In genomic region chr7:2633538-2634264, GRCh38 we compare ENCODE assay signal across 8 cellular contexts. TPM values are rescaled to one million over a fixed set of nuclear protein-coding genes. Genes with fewer than 3 reads are reported as not detected.
DNase-seq lines count a peak whose midpoint lies in the region; ATAC-seq and TF ChIP-seq lines count a peak whose summit lies in the region.

No MANE protein-coding gene starts in this region.

- DNase-seq in AG04450 (ENCODE audit: low read depth, low spot score): peak; percentile 63
- DNase-seq in activated CD4-positive, alpha-beta T cell treated with anti-CD3 and anti-CD28 coated beads, Interleukin-2, amount 10 ng/mL, durations not matched to agents 7 days and 5 days: no peak
- no peak for DNase-seq in endothelial cell (ENCODE audit: low spot score)
- peak in 22 of 49 donors; percentile 14 to 77 (median 48) for DNase-seq in substantia nigra (lab: John Stamatoyannopoulos, UW)
- DNase-seq in NCI-H748 (lab: John Stamatoyannopoulos, UW; ENCODE audit: unreplicated experiment): no peak

- H3K4me1 Mint-ChIP-seq in activated CD4-positive, alpha-beta T cell treated with anti-CD3 and anti-CD28 coated beads, Interleukin-2, amount 10 ng/mL, durations not matched to agents 7 days and 5 days: peaks cover 20% of the 10 kb centered on the region
- peaks cover 15% of the 10 kb centered on the region for H3K4me1 Mint-ChIP-seq in endothelial cell (ENCODE audit: unreplicated experiment)

- H3K27me3 Mint-ChIP-seq in activated CD4-positive, alpha-beta T cell treated with anti-CD3 and anti-CD28 coated beads, Interleukin-2, amount 10 ng/mL, durations not matched to agents 7 days and 5 days: no peaks in the 10 kb centered on the region
- peaks cover 11% of the 10 kb centered on the region for H3K27me3 Mint-ChIP-seq in endothelial cell (ENCODE audit: unreplicated experiment)

- H3K4me3 Mint-ChIP-seq in activated CD4-positive, alpha-beta T cell treated with anti-CD3 and anti-CD28 coated beads, Interleukin-2, amount 10 ng/mL, durations not matched to agents 7 days and 5 days: peak overlapping the region; percentile 81
- H3K4me3 Mint-ChIP-seq in endothelial cell (ENCODE audit: unreplicated experiment): peak overlapping the region; percentile 91

- no peaks in the 10 kb centered on the region for H3K36me3 Mint-ChIP-seq in activated CD4-positive, alpha-beta T cell treated with anti-CD3 and anti-CD28 coated beads, Interleukin-2, amount 10 ng/mL, durations not matched to agents 7 days and 5 days (ENCODE audit: low read depth)
- H3K36me3 Mint-ChIP-seq in endothelial cell (ENCODE audit: low read depth, unreplicated experiment): peaks cover 8% of the 10 kb centered on the region

- H3K36me3 ChIP-seq in HEK293 (ENCODE audit: control insufficient read depth in 2 of 2, insufficient read depth in 1 of 2, low read length in 2 of 2): peaks cover 0 to 14% of the 10 kb centered on the region in 2 experiments; a peak in 1 of 3 replicates
- H3K36me3 ChIP-seq in muscle layer of duodenum (ENCODE audit: control insufficient read depth in 1 of 2, insufficient read depth in 2 of 2, low read length in 2 of 2): no peaks in the 10 kb centered on the region

- H3K9me3 ChIP-seq in AG04450 (ENCODE audit: control insufficient read depth, insufficient read depth, low read length) (no peaks in the 10 kb centered on the region; the same call in 1 of the 2 replicates), HEK293 (ENCODE audit: control insufficient read depth, insufficient read depth, low read depth, low read length) (no peaks in the 10 kb centered on the region), muscle layer of duodenum (ENCODE audit: control insufficient read depth in 1 of 2, low read length in 2 of 2) (no peaks in the 10 kb centered on the region)

- H3K4me3 ChIP-seq in AG04450 (ENCODE audit: low read depth, low read length): peak overlapping the region; percentile 95
- peak overlapping the region; percentile 85 for H3K4me3 ChIP-seq in HEK293 (ENCODE audit: low read depth, low read length)
- peak overlapping the region; percentile 73 to 84 for H3K4me3 ChIP-seq in muscle layer of duodenum (ENCODE audit: low read depth in 1 of 2, low read length in 2 of 2)

- POLR2A ChIA-PET in AG04450 (lab: Yijun Ruan, JAX) (interaction anchor here (1.0 to 1.4 kb wide), 2 partner anchors 15 to 35 kb away, joined by 5 to 6 read pairs; no protein-coding TSS in a partner anchor), HEK293 (lab: Yijun Ruan, JAX) (interaction anchor here (0.6 to 1.1 kb wide), 2 partner anchors 11 to 15 kb away, joined by 3 to 4 read pairs; no protein-coding TSS in a partner anchor)
- POLR2A ChIA-PET in activated CD4-positive, alpha-beta T cell treated with anti-CD3 and anti-CD28 coated beads, Interleukin-2, amount 10 ng/mL, durations not matched to agents 7 days and 5 days (lab: Charles Lee): no interaction called here

- no peaks in the 10 kb centered on the region for H3K9me3 Mint-ChIP-seq in activated CD4-positive, alpha-beta T cell treated with anti-CD3 and anti-CD28 coated beads, Interleukin-2, amount 10 ng/mL, durations not matched to agents 7 days and 5 days
- H3K9me3 Mint-ChIP-seq in endothelial cell (ENCODE audit: unreplicated experiment): no peaks in the 10 kb centered on the region

- TF ChIP-seq CTCF in AG04450 (IDR thresholded peaks at IDR 0.05; ENCODE audit: low read depth, low read length) (no peak), HEK293 (tag by site-specific recombination; IDR thresholded peaks at IDR 0.05) (no peak), endothelial cell (IDR thresholded peaks at IDR 0.05; ENCODE audit: unreplicated experiment) (no peak)

- no peaks in the 10 kb centered on the region for H3K27me3 ChIP-seq in AG04450 (ENCODE audit: control insufficient read depth, insufficient read depth, low read length)
- no peaks in the 10 kb centered on the region for H3K27me3 ChIP-seq in muscle layer of duodenum (ENCODE audit: low read depth, low read length)

- H3K27ac Mint-ChIP-seq in activated CD4-positive, alpha-beta T cell treated with anti-CD3 and anti-CD28 coated beads, Interleukin-2, amount 10 ng/mL, durations not matched to agents 7 days and 5 days: peak overlapping the region; percentile 80
- H3K27ac Mint-ChIP-seq in endothelial cell (ENCODE audit: unreplicated experiment): peak overlapping the region; percentile 84

- CTCF ChIA-PET in AG04450 (lab: Charles Lee): interaction anchor here (1.1 kb wide), 1 partner anchor 46 kb away, joined by 3 read pairs; no protein-coding TSS in a partner anchor
- CTCF ChIA-PET in HEK293 (lab: Yijun Ruan, JAX): no interaction called here
- CTCF ChIA-PET in activated CD4-positive, alpha-beta T cell treated with anti-CD3 and anti-CD28 coated beads, Interleukin-2, amount 10 ng/mL, durations not matched to agents 7 days and 5 days (lab: Charles Lee): interaction anchor here (1.1 to 1.4 kb wide), 3 partner anchors 15 to 80 kb away, joined by 3 read pairs; no protein-coding TSS in a partner anchor

- H3K4me1 ChIP-seq in HEK293 (ENCODE audit: control insufficient read depth, insufficient read depth, low read length): peaks cover 8% of the 10 kb centered on the region; the same call in 1 of the 2 replicates
- H3K4me1 ChIP-seq in muscle layer of duodenum (ENCODE audit: control insufficient read depth in 1 of 2, insufficient read depth in 2 of 2, low read length in 2 of 2): peaks cover 0 to 48% of the 10 kb centered on the region in 2 donors

- H3K27ac ChIP-seq in AG04450 (ENCODE audit: low read depth, low read length): peak overlapping the region; percentile 94
- peak overlapping the region; percentile 75 for H3K27ac ChIP-seq in HEK293 (ENCODE audit: extremely low read depth, low read depth, low read length)
- peak overlapping the region; percentile 84 for H3K27ac ChIP-seq in muscle layer of duodenum (ENCODE audit: low read length)
- peak overlapping the region; percentile 69 for H3K27ac ChIP-seq in substantia nigra (ENCODE audit: low read depth, low read length, poor library complexity, severe bottlenecking)

- ATAC-seq in HG02610 (IDR thresholded peaks at IDR 0.05; ENCODE audit: unreplicated experiment): no peak

TF ChIP-seq in HEK293, 187 proteins besides CTCF, POLR2A, EP300 and RAD21 (continues in another document):
- no peak for TF ChIP-seq KLF9 (tag by site-specific recombination; IDR thresholded peaks at IDR 0.05; ENCODE audit: low read depth)
- no peak for TF ChIP-seq ZNF692 (tag by site-specific recombination; IDR thresholded peaks at IDR 0.05)
- TF ChIP-seq ZFHX2 (tag by site-specific recombination; conservative IDR thresholded peaks at IDR 0.05): peak; percentile 86
- no peak for TF ChIP-seq ZNF510 (tag by site-specific recombination; IDR thresholded peaks at IDR 0.05; ENCODE audit: insufficient replicate concordance)
- no peak for TF ChIP-seq KLF1 (tag by site-specific recombination; IDR thresholded peaks at IDR 0.05)
- TF ChIP-seq SP7 (tag by site-specific recombination; IDR thresholded peaks at IDR 0.05): no peak
- TF ChIP-seq ZSCAN23 (tag by site-specific recombination; IDR thresholded peaks at IDR 0.05): no peak
- no peak for TF ChIP-seq KLF16 (tag by site-specific recombination; IDR thresholded peaks at IDR 0.05)
- TF ChIP-seq ZSCAN18 (tag by site-specific recombination; IDR thresholded peaks at IDR 0.05): no peak

RNA-seq across cellular contexts. Expression of gene TTYH3, which starts 1.9 kb away (rescaled TPM):
- polyA plus RNA-seq in AG04450 (2011; rRNA removed): 30.8 and 50.7 TPM in 2 replicates
- polyA minus RNA-seq in AG04450 (2011; rRNA and poly(A)+ RNA removed): 23.1 and 24.5 TPM in 2 replicates
- total RNA-seq in activated CD4-positive, alpha-beta T cell treated with anti-CD3 and anti-CD28 coated beads, Interleukin-2, amount 10 ng/mL, durations not matched to agents 7 days and 5 days: 10 to 100 TPM; 17.2 to 19.7 TPM
- 250 TPM for total RNA-seq in endothelial cell (ENCODE audit: unreplicated experiment)

RNA-seq across cellular contexts. Expression of gene AMZ1, which starts 54.3 kb away (rescaled TPM):
- polyA plus RNA-seq in AG04450 (2011; rRNA removed): 0.43 and 0.67 TPM in 2 replicates
- polyA minus RNA-seq in AG04450 (2011; rRNA and poly(A)+ RNA removed): 0.78 and 1.1 TPM in 2 replicates
- under 1 TPM; 0.05 to 0.08 TPM for total RNA-seq in activated CD4-positive, alpha-beta T cell treated with anti-CD3 and anti-CD28 coated beads, Interleukin-2, amount 10 ng/mL, durations not matched to agents 7 days and 5 days
- total RNA-seq in endothelial cell (ENCODE audit: unreplicated experiment): 0.05 TPM

Comparison
In these comparisons a context has a peak if more than half of its experiments do, and no peak if none do; other contexts are left out.
1. RNA of gene TTYH3, which starts 1.9 kb away (total RNA-seq): 250 TPM in endothelial cell (single experiment); 17.2 to 19.7 TPM in activated CD4-positive, alpha-beta T cell treated with anti-CD3 and anti-CD28 coated beads, Interleukin-2, amount 10 ng/mL, durations not matched to agents 7 days and 5 days; every median in the first group is over 10 times any median in the second.
2. Peak in every context shown above with its lines, with median percentiles within 50 percentile points of each other: H3K27ac ChIP-seq and H3K4me3 ChIP-seq.